9 cellular contexts compared by ENCODE assay signal in genomic region chr15:100759698-100760356, GRCh38.
DNase-seq lines count a peak whose midpoint lies in the region; ATAC-seq and TF ChIP-seq lines count a peak whose summit lies in the region.
"Had no signal": no experiment of that assay in that cellular context is flagged by ENCODE, and none has a peak within 500 bp of the region (broad histone marks: within the 10 kb centered on the region; RNA-seq: fewer than 3 reads in every experiment).

No MANE protein-coding gene starts in this region.

- TF ChIP-seq CTCF in upper lobe of left lung (IDR thresholded peaks at IDR 0.05): no peak

- no peaks in the 10 kb centered on the region for H3K27me3 ChIP-seq in upper lobe of left lung

- no peaks in the 10 kb centered on the region for H3K9me3 Mint-ChIP-seq in activated T-cell treated with anti-CD3 and anti-CD28 coated beads, Interleukin-2, amount 50 U/mL, for 4 hours
- H3K9me3 Mint-ChIP-seq in activated T-cell treated with anti-CD3 and anti-CD28 coated beads, Interleukin-2, amount 50 U/mL, for 24 hours: no peaks in the 10 kb centered on the region
- no peaks in the 10 kb centered on the region for H3K9me3 Mint-ChIP-seq in activated T-helper 17 cell treated with anti-CD3 and anti-CD28 coated beads, Interleukin-2, amount 50 U/mL, for 72 hours

- H3K9me3 ChIP-seq in upper lobe of left lung: no peaks in the 10 kb centered on the region

- no peak for DNase-seq in activated T-cell treated with anti-CD3 and anti-CD28 coated beads, Interleukin-2, amount 50 U/mL, for 4 hours
- DNase-seq in activated T-cell treated with anti-CD3 and anti-CD28 coated beads, Interleukin-2, amount 50 U/mL, for 24 hours: no peak
- DNase-seq in kidney glomerular epithelial cell (lab: John Stamatoyannopoulos, UW): peak; percentile 77
- no peak for DNase-seq in upper lobe of left lung
- no peak for DNase-seq in DMS153 treated with DMSO at 0.1 percent for 48 hours (lab: John Stamatoyannopoulos, UW; ENCODE audit: unreplicated experiment)
- DNase-seq in COLO668 (lab: John Stamatoyannopoulos, UW; ENCODE audit: unreplicated experiment): no peak
- DNase-seq in NCI-H2227 treated with DMSO at 0.1 percent for 48 hours (lab: John Stamatoyannopoulos, UW): no peak
- DNase-seq: RPMI8226 had no signal

- no peak overlapping the region for H3K27ac ChIP-seq in upper lobe of left lung

- 31 to 51% methylated on average over 6 to 12 of the region's 12 CpGs for WGBS in upper lobe of left lung, 2 donors

- H3K36me3 ChIP-seq in upper lobe of left lung: no peaks in the 10 kb centered on the region

- peaks cover 27% of the 10 kb centered on the region for H3K27me3 Mint-ChIP-seq in activated T-cell treated with anti-CD3 and anti-CD28 coated beads, Interleukin-2, amount 50 U/mL, for 4 hours (ENCODE audit: low read depth)
- H3K27me3 Mint-ChIP-seq in activated T-cell treated with anti-CD3 and anti-CD28 coated beads, Interleukin-2, amount 50 U/mL, for 24 hours: peaks cover 36% of the 10 kb centered on the region
- peaks cover 29% of the 10 kb centered on the region for H3K27me3 Mint-ChIP-seq in activated T-helper 17 cell treated with anti-CD3 and anti-CD28 coated beads, Interleukin-2, amount 50 U/mL, for 72 hours

- H3K4me1 Mint-ChIP-seq in activated T-cell treated with anti-CD3 and anti-CD28 coated beads, Interleukin-2, amount 50 U/mL, for 4 hours (ENCODE audit: low read depth): no peaks in the 10 kb centered on the region
- H3K4me1 Mint-ChIP-seq in activated T-cell treated with anti-CD3 and anti-CD28 coated beads, Interleukin-2, amount 50 U/mL, for 24 hours (ENCODE audit: low read depth): peaks cover 2% of the 10 kb centered on the region
- no peaks in the 10 kb centered on the region for H3K4me1 Mint-ChIP-seq in activated T-helper 17 cell treated with anti-CD3 and anti-CD28 coated beads, Interleukin-2, amount 50 U/mL, for 72 hours

- no peak overlapping the region for H3K27ac Mint-ChIP-seq in activated T-cell treated with anti-CD3 and anti-CD28 coated beads, Interleukin-2, amount 50 U/mL, for 24 hours
- H3K27ac Mint-ChIP-seq in activated T-helper 17 cell treated with anti-CD3 and anti-CD28 coated beads, Interleukin-2, amount 50 U/mL, for 72 hours: no peak overlapping the region

- H3K4me3 Mint-ChIP-seq in activated T-cell treated with anti-CD3 and anti-CD28 coated beads, Interleukin-2, amount 50 U/mL, for 4 hours: no peak overlapping the region
- H3K4me3 Mint-ChIP-seq in activated T-cell treated with anti-CD3 and anti-CD28 coated beads, Interleukin-2, amount 50 U/mL, for 24 hours: no peak overlapping the region
- H3K4me3 Mint-ChIP-seq in activated T-helper 17 cell treated with anti-CD3 and anti-CD28 coated beads, Interleukin-2, amount 50 U/mL, for 72 hours: no peak overlapping the region

- TF ChIP-seq EP300 in upper lobe of left lung (IDR thresholded peaks at IDR 0.05): no peak

- H3K4me1 ChIP-seq in upper lobe of left lung: peaks cover 0 to 8% (median 2%) of the 10 kb centered on the region in 4 donors

- TF ChIP-seq POLR2A in upper lobe of left lung (IDR thresholded peaks at IDR 0.05): no peak

- peak; percentile 18 to 43 for ATAC-seq in activated T-cell treated with anti-CD3 and anti-CD28 coated beads, Interleukin-2, amount 50 U/mL, for 4 hours
- ATAC-seq in activated T-helper 17 cell treated with anti-CD3 and anti-CD28 coated beads, Interleukin-2, amount 50 U/mL, for 72 hours (replicated peaks): peak; percentile 70
- peak; percentile 49 to 89 for ATAC-seq in upper lobe of left lung (ENCODE audit: low FRiP score in 2 of 2)

- no peak overlapping the region for H3K4me3 ChIP-seq in upper lobe of left lung

- no peaks in the 10 kb centered on the region for H3K36me3 Mint-ChIP-seq in activated T-cell treated with anti-CD3 and anti-CD28 coated beads, Interleukin-2, amount 50 U/mL, for 4 hours (ENCODE audit: insufficient read depth)
- no peaks in the 10 kb centered on the region for H3K36me3 Mint-ChIP-seq in activated T-cell treated with anti-CD3 and anti-CD28 coated beads, Interleukin-2, amount 50 U/mL, for 24 hours (ENCODE audit: low read depth)
- no peaks in the 10 kb centered on the region for H3K36me3 Mint-ChIP-seq in activated T-helper 17 cell treated with anti-CD3 and anti-CD28 coated beads, Interleukin-2, amount 50 U/mL, for 72 hours (ENCODE audit: low read depth)
